Comparison of ENCODE assay signal across 1 cellular context in the genomic region with DNA sequence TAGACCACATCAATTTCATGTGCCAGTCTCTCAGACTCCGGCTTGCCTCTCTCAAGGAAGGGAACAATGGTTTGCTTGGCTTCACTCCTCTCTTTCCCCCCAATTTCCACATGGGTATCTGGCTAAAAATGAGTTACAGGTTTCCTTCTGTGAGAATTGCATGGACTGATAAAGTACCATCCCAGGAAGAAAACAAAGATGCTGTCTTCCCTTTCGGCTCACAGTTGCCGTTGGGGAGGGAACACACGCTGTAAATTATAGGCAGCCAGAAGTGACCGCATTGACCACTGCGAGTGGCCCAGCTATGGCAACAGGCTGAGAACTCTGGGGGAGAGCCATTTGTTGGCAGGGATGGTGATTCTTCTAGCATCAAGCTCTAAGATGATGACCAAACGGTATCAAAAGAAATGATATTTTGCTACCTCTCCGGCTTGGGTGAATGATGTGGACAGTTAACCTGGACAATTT.
TF ChIP-seq lines count a peak whose summit lies in the region.

No MANE protein-coding gene starts in this region.

TF ChIP-seq in HepG2, 621 proteins besides CTCF, POLR2A, EP300 and RAD21 (continued from another document):
- TF ChIP-seq, protein P1, sequence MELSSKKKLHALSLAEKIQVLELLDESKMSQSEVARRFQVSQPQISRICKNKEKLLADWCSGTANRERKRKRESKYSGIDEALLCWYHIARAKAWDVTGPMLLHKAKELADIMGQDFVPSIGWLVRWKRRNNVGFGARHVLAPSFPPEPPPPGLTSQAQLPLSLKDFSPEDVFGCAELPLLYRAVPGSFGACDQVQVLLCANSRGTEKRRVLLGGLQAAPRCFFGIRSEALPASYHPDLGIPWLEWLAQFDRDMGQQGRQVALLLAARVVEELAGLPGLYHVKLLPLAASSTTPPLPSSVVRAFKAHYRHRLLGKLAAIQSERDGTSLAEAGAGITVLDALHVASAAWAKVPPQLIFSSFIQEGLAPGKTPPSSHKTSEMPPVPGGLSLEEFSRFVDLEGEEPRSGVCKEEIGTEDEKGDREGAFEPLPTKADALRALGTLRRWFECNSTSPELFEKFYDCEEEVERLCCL (CRISPR knock-in tag; IDR thresholded peaks at IDR 0.05; ENCODE audit: borderline replicate concordance), result no peak
- TF ChIP-seq NCOR1 (IDR thresholded peaks at IDR 0.05; ENCODE audit: borderline replicate concordance, low read length) (no peak), HIVEP1 (CRISPR knock-in tag; IDR thresholded peaks at IDR 0.05) (no peak), NFYB (CRISPR knock-in tag; IDR thresholded peaks at IDR 0.05) (no peak)
